8 cellular contexts compared by ENCODE assay signal in genomic region chr11:68903631-68904457, GRCh38. TPM values are rescaled to one million over a fixed set of nuclear protein-coding genes. Genes with fewer than 3 reads are reported as not detected.
DNase-seq lines count a peak whose midpoint lies in the region; ATAC-seq and TF ChIP-seq lines count a peak whose summit lies in the region.

Gene IGHMBP2, plus strand, starts transcription at chr11:68903891. Its CDS starts 62 bp downstream, at chr11:68903953.
Gene MRPL21, minus strand, starts transcription at chr11:68903832. Its CDS starts 22 bp downstream, at chr11:68903810.

- H3K27me3 Mint-ChIP-seq in activated CD8-positive, alpha-beta T cell treated with anti-CD3 and anti-CD28 coated beads, Interleukin-2, amount 10 ng/mL, durations not matched to agents 7 days and 5 days (ENCODE audit: low read depth), result no peaks in the 10 kb centered on the region

- CTCF ChIA-PET in activated CD8-positive, alpha-beta T cell treated with anti-CD3 and anti-CD28 coated beads, Interleukin-2, amount 10 ng/mL, durations not matched to agents 7 days and 5 days (lab: Charles Lee), result no interaction called here

- peaks cover 38% of the 10 kb centered on the region for H3K4me1 Mint-ChIP-seq in activated CD8-positive, alpha-beta T cell treated with anti-CD3 and anti-CD28 coated beads, Interleukin-2, amount 10 ng/mL, durations not matched to agents 7 days and 5 days (ENCODE audit: low read depth)

- H3K27ac Mint-ChIP-seq in activated CD8-positive, alpha-beta T cell treated with anti-CD3 and anti-CD28 coated beads, Interleukin-2, amount 10 ng/mL, durations not matched to agents 7 days and 5 days, result peak within 1 kb of the TSS; percentile 93

- TF ChIP-seq POLR2A in GM19099 (IDR thresholded peaks at IDR 0.05; ENCODE audit: extremely low read depth, insufficient read length, low read depth), result peak; percentile 98

- H3K9me3 Mint-ChIP-seq in activated CD8-positive, alpha-beta T cell treated with anti-CD3 and anti-CD28 coated beads, Interleukin-2, amount 10 ng/mL, durations not matched to agents 7 days and 5 days (ENCODE audit: insufficient read depth), result no peaks in the 10 kb centered on the region

- POLR2A ChIA-PET in activated CD8-positive, alpha-beta T cell treated with anti-CD3 and anti-CD28 coated beads, Interleukin-2, amount 10 ng/mL, durations not matched to agents 7 days and 5 days (lab: Charles Lee), result interaction anchor here (0.6 to 1.3 kb wide), 3 partner anchors 12 to 849 kb away, joined by 3 to 5 read pairs (median 4); no protein-coding TSS in a partner anchor

- H3K4me3 Mint-ChIP-seq in activated CD8-positive, alpha-beta T cell treated with anti-CD3 and anti-CD28 coated beads, Interleukin-2, amount 10 ng/mL, durations not matched to agents 7 days and 5 days, result peak within 1 kb of the TSS; percentile 94

- H3K36me3 Mint-ChIP-seq in activated CD8-positive, alpha-beta T cell treated with anti-CD3 and anti-CD28 coated beads, Interleukin-2, amount 10 ng/mL, durations not matched to agents 7 days and 5 days (ENCODE audit: low read depth), result peaks cover 18% of the 10 kb centered on the region

- ATAC-seq in HG03439 (IDR thresholded peaks at IDR 0.05; ENCODE audit: unreplicated experiment), result peak; percentile 75
- ATAC-seq in activated CD8-positive, alpha-beta T cell treated with anti-CD3 and anti-CD28 coated beads, Interleukin-2, amount 10 ng/mL, durations not matched to agents 7 days and 5 days, result peak; percentile 95

- DNase-seq in Ammon's horn (ENCODE audit: low spot score), result peak; percentile 93
- peak; percentile 80 for DNase-seq in NCI-H82 (lab: John Stamatoyannopoulos, UW)
- DNase-seq in activated CD8-positive, alpha-beta T cell treated with anti-CD3 and anti-CD28 coated beads, Interleukin-2, amount 10 ng/mL, durations not matched to agents 7 days and 5 days, result peak; percentile 90
- peak; percentile 68 for DNase-seq in effector CD8-positive, alpha-beta T cell (lab: John Stamatoyannopoulos, UW)
- DNase-seq in lung microvascular endothelial cell (ENCODE audit: low read depth in 2 of 2), result peak; percentile 88 to 91
- peak; percentile 64 to 85 (median 74) for DNase-seq in stimulated activated CD4-positive, alpha-beta T cell treated with anti-CD3 and anti-CD28 coated beads, TNF-alpha, amount 100 ng/mL, for 48 hours (ENCODE audit: low read depth in 3 of 3)

RNA-seq across cellular contexts. Expression of gene IGHMBP2, which starts in this region (rescaled TPM):
- total RNA-seq in activated CD8-positive, alpha-beta T cell treated with anti-CD3 and anti-CD28 coated beads, Interleukin-2, amount 10 ng/mL, durations not matched to agents 7 days and 5 days, result 10 to 100 TPM; 25.0 to 28.2 TPM
- total RNA-seq in lung microvascular endothelial cell, result 6.3 and 9.5 TPM in 2 replicates

RNA-seq across cellular contexts. Expression of gene MRPL21, which starts in this region (rescaled TPM):
- 10 to 100 TPM; 64.9 to 69.0 TPM for total RNA-seq in activated CD8-positive, alpha-beta T cell treated with anti-CD3 and anti-CD28 coated beads, Interleukin-2, amount 10 ng/mL, durations not matched to agents 7 days and 5 days
- 58.6 and 73.8 TPM in 2 replicates for total RNA-seq in lung microvascular endothelial cell

Comparison
In these comparisons a context has a peak if more than half of its experiments do, and no peak if none do; other contexts are left out.
1. Peak in every context shown above with its lines: DNase-seq and ATAC-seq.